Comparison of ENCODE assay signal across 1 cellular context in the genomic region with DNA sequence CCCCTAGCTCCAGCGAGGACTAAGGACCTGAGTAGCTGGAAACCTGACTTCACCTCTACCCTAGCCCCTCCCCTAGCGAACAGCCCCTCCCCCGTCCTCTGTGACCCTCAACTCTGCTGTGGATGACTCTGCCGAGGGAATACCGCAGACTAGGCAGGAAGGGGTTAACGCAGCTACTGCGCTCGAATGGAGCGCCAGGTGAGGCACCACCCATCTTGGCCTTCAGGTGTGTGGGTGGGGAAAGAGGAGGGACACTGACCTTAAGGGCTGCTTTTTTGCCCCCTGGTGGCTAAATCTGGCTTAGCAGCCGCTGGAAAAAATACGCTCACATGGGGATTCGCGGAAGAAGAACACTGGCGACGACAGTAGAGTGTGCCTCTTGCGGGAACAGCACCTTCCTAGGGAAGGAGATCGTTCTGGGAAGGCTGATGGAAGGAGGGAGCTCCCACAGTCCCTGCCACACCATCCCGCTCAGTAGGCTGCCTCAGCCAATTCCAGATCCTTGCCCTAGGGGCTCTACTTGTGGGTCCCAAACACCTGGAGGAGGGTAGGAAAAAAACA.
TF ChIP-seq lines count a peak whose summit lies in the region.

No MANE protein-coding gene starts in this region.

TF ChIP-seq in HepG2, 621 proteins besides CTCF, POLR2A, EP300 and RAD21 (continued from another document and continues in another):
- TF ChIP-seq, protein P1, sequence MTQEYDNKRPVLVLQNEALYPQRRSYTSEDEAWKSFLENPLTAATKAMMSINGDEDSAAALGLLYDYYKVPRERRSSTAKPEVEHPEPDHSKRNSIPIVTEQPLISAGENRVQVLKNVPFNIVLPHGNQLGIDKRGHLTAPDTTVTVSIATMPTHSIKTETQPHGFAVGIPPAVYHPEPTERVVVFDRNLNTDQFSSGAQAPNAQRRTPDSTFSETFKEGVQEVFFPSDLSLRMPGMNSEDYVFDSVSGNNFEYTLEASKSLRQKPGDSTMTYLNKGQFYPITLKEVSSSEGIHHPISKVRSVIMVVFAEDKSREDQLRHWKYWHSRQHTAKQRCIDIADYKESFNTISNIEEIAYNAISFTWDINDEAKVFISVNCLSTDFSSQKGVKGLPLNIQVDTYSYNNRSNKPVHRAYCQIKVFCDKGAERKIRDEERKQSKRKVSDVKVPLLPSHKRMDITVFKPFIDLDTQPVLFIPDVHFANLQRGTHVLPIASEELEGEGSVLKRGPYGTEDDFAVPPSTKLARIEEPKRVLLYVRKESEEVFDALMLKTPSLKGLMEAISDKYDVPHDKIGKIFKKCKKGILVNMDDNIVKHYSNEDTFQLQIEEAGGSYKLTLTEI (CRISPR knock-in tag; conservative IDR thresholded peaks at IDR 0.05): no peak
- TF ChIP-seq ZNF652 (CRISPR knock-in tag; IDR thresholded peaks at IDR 0.05; ENCODE audit: borderline replicate concordance, low read depth): peak; percentile 96
- TF ChIP-seq ZNF780A (CRISPR knock-in tag; IDR thresholded peaks at IDR 0.05): no peak
- TF ChIP-seq REPIN1 (CRISPR knock-in tag; IDR thresholded peaks at IDR 0.05; ENCODE audit: borderline replicate concordance, low read depth): peak; percentile 50; the same call in 1 of the 2 replicates
- no peak for TF ChIP-seq TRIM22 (IDR thresholded peaks at IDR 0.05)
- TF ChIP-seq, protein P2, sequence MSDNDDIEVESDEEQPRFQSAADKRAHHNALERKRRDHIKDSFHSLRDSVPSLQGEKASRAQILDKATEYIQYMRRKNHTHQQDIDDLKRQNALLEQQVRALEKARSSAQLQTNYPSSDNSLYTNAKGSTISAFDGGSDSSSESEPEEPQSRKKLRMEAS (IDR thresholded peaks at IDR 0.05): 0 out of 2 replicates have a peak, but pooled peaks have one; percentile 41
- TF ChIP-seq ZNF574 (CRISPR knock-in tag; IDR thresholded peaks at IDR 0.05): peak; percentile 39
- TF ChIP-seq ZNF788 (CRISPR knock-in tag; IDR thresholded peaks at IDR 0.05; ENCODE audit: borderline replicate concordance): peak; percentile 39; the same call in 1 of the 2 replicates
- no peak for TF ChIP-seq ZNF75D (CRISPR knock-in tag; IDR thresholded peaks at IDR 0.05; ENCODE audit: borderline replicate concordance)
- no peak for TF ChIP-seq THRA (CRISPR knock-in tag; IDR thresholded peaks at IDR 0.05; ENCODE audit: borderline replicate concordance)
- peak; percentile 52; the same call in 1 of the 2 replicates for TF ChIP-seq AHDC1 (CRISPR knock-in tag; IDR thresholded peaks at IDR 0.05; ENCODE audit: borderline replicate concordance)
- no peak for TF ChIP-seq HBP1 (CRISPR knock-in tag; IDR thresholded peaks at IDR 0.05; ENCODE audit: low read depth)
- TF ChIP-seq ZMYM2 (CRISPR knock-in tag; IDR thresholded peaks at IDR 0.05): no peak
- no peak for TF ChIP-seq ZNF816 (CRISPR knock-in tag; IDR thresholded peaks at IDR 0.05; ENCODE audit: borderline replicate concordance)
- no peak for TF ChIP-seq ZNF281 (CRISPR knock-in tag; IDR thresholded peaks at IDR 0.05; ENCODE audit: borderline replicate concordance)
- no peak for TF ChIP-seq MTA3 (CRISPR knock-in tag; IDR thresholded peaks at IDR 0.05)
- TF ChIP-seq, protein P3, sequence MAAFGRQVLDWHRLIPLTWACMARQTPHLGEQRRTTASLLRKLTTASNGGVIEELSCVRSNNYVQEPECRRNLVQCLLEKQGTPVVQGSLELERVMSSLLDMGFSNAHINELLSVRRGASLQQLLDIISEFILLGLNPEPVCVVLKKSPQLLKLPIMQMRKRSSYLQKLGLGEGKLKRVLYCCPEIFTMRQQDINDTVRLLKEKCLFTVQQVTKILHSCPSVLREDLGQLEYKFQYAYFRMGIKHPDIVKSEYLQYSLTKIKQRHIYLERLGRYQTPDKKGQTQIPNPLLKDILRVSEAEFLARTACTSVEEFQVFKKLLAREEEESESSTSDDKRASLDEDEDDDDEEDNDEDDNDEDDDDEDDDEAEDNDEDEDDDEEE (CRISPR knock-in tag; IDR thresholded peaks at IDR 0.05): no peak
- TF ChIP-seq ZMYM3 (CRISPR knock-in tag; IDR thresholded peaks at IDR 0.05): 0 out of 2 replicates have a peak, but pooled peaks have one; percentile 15
- no peak for TF ChIP-seq TCF12 (IDR thresholded peaks at IDR 0.05)
- no peak for TF ChIP-seq TCF12 (CRISPR knock-in tag; IDR thresholded peaks at IDR 0.05)
- TF ChIP-seq ZMYM4 (CRISPR knock-in tag; IDR thresholded peaks at IDR 0.05): 0 out of 2 replicates have a peak, but pooled peaks have one; percentile 15
- TF ChIP-seq SALL2 (CRISPR knock-in tag; IDR thresholded peaks at IDR 0.05): 0 out of 2 replicates have a peak, but pooled peaks have one; percentile 34
- TF ChIP-seq, protein P4, sequence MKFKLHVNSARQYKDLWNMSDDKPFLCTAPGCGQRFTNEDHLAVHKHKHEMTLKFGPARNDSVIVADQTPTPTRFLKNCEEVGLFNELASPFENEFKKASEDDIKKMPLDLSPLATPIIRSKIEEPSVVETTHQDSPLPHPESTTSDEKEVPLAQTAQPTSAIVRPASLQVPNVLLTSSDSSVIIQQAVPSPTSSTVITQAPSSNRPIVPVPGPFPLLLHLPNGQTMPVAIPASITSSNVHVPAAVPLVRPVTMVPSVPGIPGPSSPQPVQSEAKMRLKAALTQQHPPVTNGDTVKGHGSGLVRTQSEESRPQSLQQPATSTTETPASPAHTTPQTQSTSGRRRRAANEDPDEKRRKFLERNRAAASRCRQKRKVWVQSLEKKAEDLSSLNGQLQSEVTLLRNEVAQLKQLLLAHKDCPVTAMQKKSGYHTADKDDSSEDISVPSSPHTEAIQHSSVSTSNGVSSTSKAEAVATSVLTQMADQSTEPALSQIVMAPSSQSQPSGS (CRISPR knock-in tag; IDR thresholded peaks at IDR 0.05): 0 out of 2 replicates have a peak, but pooled peaks have one; percentile 33
- TF ChIP-seq ZBTB39 (CRISPR knock-in tag; IDR thresholded peaks at IDR 0.05): no peak
- TF ChIP-seq MLLT10 (CRISPR knock-in tag; IDR thresholded peaks at IDR 0.05): no peak
- peak; percentile 25 for TF ChIP-seq YY1 (IDR thresholded peaks at IDR 0.05; ENCODE audit: insufficient read depth, insufficient replicate concordance, low read depth, low read length)
